8 cellular contexts compared by ENCODE assay signal in genomic region chr2:223725494-223725893, GRCh38.
DNase-seq lines count a peak whose midpoint lies in the region; ATAC-seq and TF ChIP-seq lines count a peak whose summit lies in the region.

No MANE protein-coding gene starts in this region.

- H3K4me1 ChIP-seq in lung (ENCODE audit: control insufficient read depth in 2 of 2, insufficient read depth in 2 of 2, low read length in 2 of 2) = peaks cover 0 to 1% of the 10 kb centered on the region in 2 donors

- H3K9me3 Mint-ChIP-seq in endothelial cell (ENCODE audit: unreplicated experiment) = no peaks in the 10 kb centered on the region

- ATAC-seq in lung (ENCODE audit: insufficient read depth, low FRiP score) = peak; percentile 82
- no peak for ATAC-seq in GM21825 (IDR thresholded peaks at IDR 0.05; ENCODE audit: unreplicated experiment)
- ATAC-seq in GM18505 (IDR thresholded peaks at IDR 0.05; ENCODE audit: unreplicated experiment) = no peak

- H3K36me3 ChIP-seq in lung (ENCODE audit: control insufficient read depth in 2 of 2, insufficient read depth in 2 of 2, low read length in 2 of 2) = no peaks in the 10 kb centered on the region

- 49 to 52% methylated on average over 5 of the region's 5 CpGs for WGBS in lung, 2 donors

- no peak overlapping the region for H3K27ac ChIP-seq in lung (ENCODE audit: low read depth in 1 of 2, low read length in 1 of 2)

- TF ChIP-seq POLR2A in erythroblast (IDR thresholded peaks at IDR 0.05; ENCODE audit: low read length) = no peak
- no peak for TF ChIP-seq POLR2A in GM18505 (IDR thresholded peaks at IDR 0.05; ENCODE audit: borderline replicate concordance, extremely low read depth, insufficient read depth, insufficient read length)

- TF ChIP-seq CTCF in endothelial cell (IDR thresholded peaks at IDR 0.05; ENCODE audit: unreplicated experiment) (no peak), lung (IDR thresholded peaks at IDR 0.05; ENCODE audit: control extremely low read depth, extremely low read depth) (no peak)

- H3K27ac Mint-ChIP-seq in endothelial cell (ENCODE audit: unreplicated experiment) = peak overlapping the region; percentile 95

- no peaks in the 10 kb centered on the region for H3K9me3 ChIP-seq in lung (ENCODE audit: control insufficient read depth in 2 of 2, insufficient read depth in 1 of 2, low read length in 1 of 2)

- H3K4me1 Mint-ChIP-seq in endothelial cell (ENCODE audit: unreplicated experiment) = peaks cover 28% of the 10 kb centered on the region

- H3K27me3 ChIP-seq in lung (ENCODE audit: control insufficient read depth, insufficient read depth) = no peaks in the 10 kb centered on the region

- no peaks in the 10 kb centered on the region for H3K36me3 Mint-ChIP-seq in endothelial cell (ENCODE audit: low read depth, unreplicated experiment)

- H3K4me3 Mint-ChIP-seq in endothelial cell (ENCODE audit: unreplicated experiment) = no peak overlapping the region

- H3K4me3 ChIP-seq in lung = no peak overlapping the region

- peaks cover 7% of the 10 kb centered on the region for H3K27me3 Mint-ChIP-seq in endothelial cell (ENCODE audit: unreplicated experiment)

- DNase-seq in Daoy (ENCODE audit: low read depth) (peak; percentile 93), NCI-H460 (ENCODE audit: extremely low read depth, low read depth) (peak; percentile 97), endothelial cell (ENCODE audit: low spot score) (peak; percentile 72), lung (ENCODE audit: low spot score) (peak; percentile 62), ureter (ENCODE audit: low spot score) (peak; percentile 80), erythroblast (lab: John Stamatoyannopoulos, UW) (no peak)

Comparison
In these comparisons a context has a peak if more than half of its experiments do, and no peak if none do; other contexts are left out.
1. DNase-seq: peak in Daoy (single experiment), NCI-H460 (single experiment), endothelial cell (single experiment), lung (single experiment) and ureter (single experiment); none in erythroblast (0 of 2).